ENCODE assay signal across 20 cellular contexts in genomic region chr7:31017036-31017747, GRCh38. TPM values are rescaled to one million over a fixed set of nuclear protein-coding genes. Genes with fewer than 3 reads are reported as not detected.
"Had no signal": no experiment of that assay in that cellular context is flagged by ENCODE, and none has a peak within 500 bp of the region (broad histone marks: within the 10 kb centered on the region; RNA-seq: fewer than 3 reads in every experiment).

No MANE protein-coding gene starts in this region.

- H3K4me1 ChIP-seq: adrenal gland, right lobe of liver, thyroid gland had no signal

- H3K79me2 ChIP-seq: hepatocyte had no signal

- H3K4me3 Mint-ChIP-seq: activated B cell treated with CpG ODN at 0.5 μM for 24 hours; activated naive CD4-positive, alpha-beta T cell treated with anti-CD3 and anti-CD28 coated beads, Interleukin-2, amount 50 U/mL, for 24 hours; naive thymus-derived CD8-positive, alpha-beta T cell had no signal

- H3K36me3 Mint-ChIP-seq: activated naive CD4-positive, alpha-beta T cell treated with anti-CD3 and anti-CD28 coated beads, Interleukin-2, amount 50 U/mL, for 24 hours had no signal

- H3K27ac ChIP-seq: adrenal gland, cardiac muscle cell, coronary artery, esophagus muscularis mucosa, hepatocyte, right lobe of liver, thyroid gland had no signal

- H3K4me1 Mint-ChIP-seq: activated B cell treated with CpG ODN at 0.5 μM for 24 hours; activated naive CD4-positive, alpha-beta T cell treated with anti-CD3 and anti-CD28 coated beads, Interleukin-2, amount 50 U/mL, for 24 hours had no signal

- H3K27me3 ChIP-seq: adrenal gland, cardiac muscle cell, hepatocyte, right lobe of liver, thyroid gland had no signal

- H3K4me2 ChIP-seq: hepatocyte had no signal

- H3K9me3 ChIP-seq: adrenal gland, esophagus muscularis mucosa, right lobe of liver, thyroid gland had no signal

- H3K36me3 ChIP-seq: adrenal gland, cardiac muscle cell, esophagus muscularis mucosa, right lobe of liver, thyroid gland had no signal

- H3K4me3 ChIP-seq: adrenal gland, cardiac muscle cell, coronary artery, esophagus muscularis mucosa, hepatocyte, right lobe of liver, thyroid gland had no signal

- H2AFZ ChIP-seq: hepatocyte had no signal

- ATAC-seq: naive thymus-derived CD8-positive, alpha-beta T cell; right lobe of liver had no signal

- H3K27ac Mint-ChIP-seq: activated B cell treated with CpG ODN at 0.5 μM for 24 hours; activated naive CD4-positive, alpha-beta T cell treated with anti-CD3 and anti-CD28 coated beads, Interleukin-2, amount 50 U/mL, for 24 hours; activated T-helper 2 cell treated with anti-CD3 and anti-CD28 coated beads, Interferon-gamma antibody, Interleukin-2, Interleukin-4, amounts not matched to agents 10 μg/mL and 5 μg/mL and 100 μg/mL, durations not matched to agents 14 hours and 24 hours and 36 hours; naive thymus-derived CD8-positive, alpha-beta T cell; progenitor cell of endocrine pancreas had no signal

- DNase-seq: activated B cell treated with CpG ODN at 0.5 μM for 24 hours; activated CD4-positive, alpha-beta T cell treated with anti-CD3 and anti-CD28 coated beads for 48 hours; adrenal gland; kidney; mesenchymal stem cell; right lobe of liver; stimulated activated CD4-positive, alpha-beta T cell treated with anti-CD3 and anti-CD28 coated beads, Interleukin-1b, Interleukin-23, amount 100 ng/mL, for 48 hours; T-helper 2 cell; thyroid gland had no signal

- H3K9me3 Mint-ChIP-seq: activated B cell treated with CpG ODN at 0.5 μM for 24 hours; activated naive CD4-positive, alpha-beta T cell treated with anti-CD3 and anti-CD28 coated beads, Interleukin-2, amount 50 U/mL, for 24 hours; activated T-helper 2 cell treated with anti-CD3 and anti-CD28 coated beads, Interferon-gamma antibody, Interleukin-2, Interleukin-4, amounts not matched to agents 10 μg/mL and 5 μg/mL and 100 μg/mL, durations not matched to agents 14 hours and 24 hours and 36 hours; naive thymus-derived CD8-positive, alpha-beta T cell had no signal

RNA-seq across cellular contexts. Expression of gene ADCYAP1R1, which starts 34.9 kb away (rescaled TPM):
- total RNA-seq: activated B cell treated with CpG ODN at 0.5 μM for 24 hours; activated T-helper 2 cell treated with anti-CD3 and anti-CD28 coated beads, Interferon-gamma antibody, Interleukin-2, Interleukin-4, amounts not matched to agents 10 μg/mL and 5 μg/mL and 100 μg/mL, durations not matched to agents 14 hours and 24 hours and 36 hours; fibroblast of villous mesenchyme; glomerular endothelial cell; kidney; naive thymus-derived CD8-positive, alpha-beta T cell; progenitor cell of endocrine pancreas had no signal

RNA-seq across cellular contexts. Expression of gene GHRHR, which starts 53.4 kb away (rescaled TPM):
- total RNA-seq: activated B cell treated with CpG ODN at 0.5 μM for 24 hours; activated T-helper 2 cell treated with anti-CD3 and anti-CD28 coated beads, Interferon-gamma antibody, Interleukin-2, Interleukin-4, amounts not matched to agents 10 μg/mL and 5 μg/mL and 100 μg/mL, durations not matched to agents 14 hours and 24 hours and 36 hours; cardiac muscle cell; esophagus muscularis mucosa; fibroblast of villous mesenchyme; glomerular endothelial cell; kidney; naive thymus-derived CD8-positive, alpha-beta T cell; progenitor cell of endocrine pancreas; urinary bladder had no signal
